Comparison of ENCODE assay signal across 23 cellular contexts in genomic region chr3:185880600-185880999, GRCh38. TPM values are rescaled to one million over a fixed set of nuclear protein-coding genes. Genes with fewer than 3 reads are reported as not detected.
A peak's percentile ranks its signal among the peaks of the same experiment; 100 is the strongest.
DNase-seq lines count a peak whose midpoint lies in the region; ATAC-seq, FAIRE-seq and TF ChIP-seq lines count a peak whose summit lies in the region.
"Had no signal": no experiment of that assay in that cellular context is flagged by ENCODE, and none has a peak within 500 bp of the region (broad histone marks: within the 10 kb centered on the region; RNA-seq: fewer than 3 reads in every experiment).

No MANE protein-coding gene starts in this region.

- H3K27ac ChIP-seq in GM23248 (no peak overlapping the region), K562 (ENCODE audit: extremely low read depth, low read depth, low read length) (no peak overlapping the region), foreskin keratinocyte (no peak overlapping the region)
- H3K27ac ChIP-seq: Peyer's patch, SJCRH30 had no signal

- TF ChIP-seq POLR2A in K562 (conservative IDR thresholded peaks at IDR 0.05): no peak

- no peaks in the 10 kb centered on the region for H3K9me3 ChIP-seq in GM23248 (ENCODE audit: low read depth)
- H3K9me3 ChIP-seq in K562 (replicated peaks; ENCODE audit: control insufficient read depth, insufficient read depth, low read depth, low read length): no peaks in the 10 kb centered on the region
- H3K9me3 ChIP-seq: Peyer's patch, SJCRH30 had no signal

- in situ Hi-C loops in GM23248 (cut with MboI) (no loop called here), K562 (cut with MboI) (no loop called here)

- H3K4me2 ChIP-seq in GM23248 (ENCODE audit: unreplicated experiment): no peak overlapping the region
- H3K4me2 ChIP-seq in K562 (ENCODE audit: insufficient read depth, low read length): no peak overlapping the region

- no peaks in the 10 kb centered on the region for H3K79me2 ChIP-seq in GM23248 (ENCODE audit: insufficient read depth)
- H3K79me2 ChIP-seq in K562 (ENCODE audit: control insufficient read depth, insufficient read depth, low read length): no peaks in the 10 kb centered on the region

- intact Hi-C loops in K562 (cut with micrococcal nuclease) (loop anchor here (5.0 kb wide), 1 partner anchor 102 kb away; no protein-coding TSS in a partner anchor), Calu3 (cut with micrococcal nuclease; ENCODE audit: unreplicated experiment) (no loop called here)

- no peak overlapping the region for H3K27ac Mint-ChIP-seq in Calu3 (ENCODE audit: unreplicated experiment)
- H3K27ac Mint-ChIP-seq: B cell, CD14-positive monocyte, IgD-negative memory B cell had no signal

- H3K36me3 ChIP-seq in GM23248 (ENCODE audit: low read depth) (no peaks in the 10 kb centered on the region), K562 (ENCODE audit: control insufficient read depth, insufficient read depth, low read length) (no peaks in the 10 kb centered on the region)
- H3K36me3 ChIP-seq: Peyer's patch, SJCRH30 had no signal

- no peaks in the 10 kb centered on the region for H3K9me1 ChIP-seq in K562 (ENCODE audit: control insufficient read depth, insufficient read depth, low read length)

- H3K9ac ChIP-seq in GM23248: no peak overlapping the region
- H3K9ac ChIP-seq in K562 (ENCODE audit: insufficient read depth in 1 of 2, low read depth in 2 of 2, low read length in 2 of 2): no peak overlapping the region

- H3K4me3 ChIP-seq in GM23248: no peak overlapping the region
- no peak overlapping the region for H3K4me3 ChIP-seq in K562
- H3K4me3 ChIP-seq: GM12878, Peyer's patch, SJCRH30 had no signal

- H3K9me3 Mint-ChIP-seq in Calu3 (ENCODE audit: low read depth, unreplicated experiment): no peaks in the 10 kb centered on the region
- H3K9me3 Mint-ChIP-seq: CD14-positive monocyte, IgD-negative memory B cell had no signal

- H3K27me3 ChIP-seq in GM23248 (replicated peaks; ENCODE audit: insufficient read depth) (no peaks in the 10 kb centered on the region), K562 (ENCODE audit: control insufficient read depth in 2 of 2, insufficient read depth in 2 of 2, low read length in 2 of 2) (no peaks in the 10 kb centered on the region; a peak in 1 of 5 replicates), foreskin keratinocyte (no peaks in the 10 kb centered on the region)
- H3K27me3 ChIP-seq: Peyer's patch, SJCRH30 had no signal

- peaks cover 12% of the 10 kb centered on the region for H3K4me1 Mint-ChIP-seq in Calu3 (ENCODE audit: low read depth, unreplicated experiment)
- H3K4me1 Mint-ChIP-seq: B cell had no signal

- TF ChIP-seq RAD21 in K562 (CRISPR knock-in tag; conservative IDR thresholded peaks at IDR 0.05 in 1 of 2, IDR thresholded peaks at IDR 0.05 in 1 of 2): no peak

- FAIRE-seq in K562 (lab: Jason Lieb, UNC): peak; percentile 55
- FAIRE-seq: A204.1, D721Med had no signal

- H3F3A ChIP-seq in GM23248 (ENCODE audit: insufficient read depth): no peaks in the 10 kb centered on the region

- TF ChIP-seq EP300 in K562 (IDR thresholded peaks at IDR 0.05; ENCODE audit: low read length): no peak

- H2AFZ ChIP-seq in GM23248 (no peak overlapping the region), K562 (ENCODE audit: low read depth, low read length) (no peak overlapping the region)

- H3K36me3 Mint-ChIP-seq in Calu3 (ENCODE audit: insufficient read depth, unreplicated experiment): no peaks in the 10 kb centered on the region
- H3K36me3 Mint-ChIP-seq: CD14-positive monocyte, IgD-negative memory B cell had no signal

- BruUV-seq in K562 (replicated peaks; lab: Mats Ljungman, UMichigan): no TSS peak
- no TSS peak for BruUV-seq in Calu3 (replicated peaks; lab: Mats Ljungman, UMichigan)

- ATAC-seq in K562 (no peak), foreskin keratinocyte (peak; percentile 49), GM21360 (IDR thresholded peaks at IDR 0.05; ENCODE audit: unreplicated experiment) (no peak)

- 84 to 85% methylated on average over 7 of the region's 7 CpGs for WGBS in GM23248 (ENCODE audit: low coverage in 1 of 2, low lambda C conversion rate in 2 of 2, missing lambda C conversion rate in 2 of 2), 2 experiments
- 52% methylated on average over 7 of the region's 7 CpGs for WGBS in K562 (ENCODE audit: insufficient coverage, low coverage, missing lambda C conversion rate)

- H3K4me1 ChIP-seq in GM23248 (ENCODE audit: insufficient read depth) (no peaks in the 10 kb centered on the region), K562 (replicated peaks in 1 of 2; ENCODE audit: control insufficient read depth in 2 of 2, insufficient read depth in 2 of 2, low read length in 2 of 2) (no peaks in the 10 kb centered on the region; a peak in 2 of 5 replicates), foreskin keratinocyte (no peaks in the 10 kb centered on the region)
- H3K4me1 ChIP-seq: Peyer's patch, SJCRH30 had no signal

- H4K20me1 ChIP-seq in GM23248 (ENCODE audit: insufficient read depth) (no peaks in the 10 kb centered on the region), K562 (replicated peaks; ENCODE audit: control insufficient read depth, insufficient read depth, low read length) (no peaks in the 10 kb centered on the region)

- POLR2A ChIA-PET in K562 (lab: Yijun Ruan, JAX): interaction anchor here (0.6 to 1.4 kb wide), 2 partner anchors 32 to 75 kb away, joined by 3 to 6 read pairs; no protein-coding TSS in a partner anchor

- no peak for TF ChIP-seq CTCF in K562 (IDR thresholded peaks at IDR 0.05 in 2 of 3, conservative IDR thresholded peaks at IDR 0.05 in 1 of 3; ENCODE audit: insufficient read depth in 2 of 3, low read depth in 1 of 3, low read length in 3 of 3)
- no peak for TF ChIP-seq CTCF in foreskin keratinocyte (conservative IDR thresholded peaks at IDR 0.05)
- TF ChIP-seq CTCF in Calu3 (IDR thresholded peaks at IDR 0.05; ENCODE audit: unreplicated experiment): no peak

- H3K4me3 Mint-ChIP-seq in Calu3 (ENCODE audit: low read depth, unreplicated experiment): no peak overlapping the region
- H3K4me3 Mint-ChIP-seq: B cell, CD14-positive monocyte, IgD-negative memory B cell had no signal

- H3K9me2 ChIP-seq in GM23248 (ENCODE audit: insufficient read depth): no peaks in the 10 kb centered on the region

- H3K27me3 Mint-ChIP-seq in Calu3 (ENCODE audit: unreplicated experiment): no peaks in the 10 kb centered on the region

- DNase-seq in GM23248 (peak; percentile 41), M059J (ENCODE audit: low read depth) (peak; percentile 34), K562 (ENCODE audit: extremely low read depth in 1 of 4, low spot score in 3 of 4) (no peak), foreskin keratinocyte (peak in 1 of 2 donors; percentile 17), Calu3 (no peak), occipital lobe (lab: John Stamatoyannopoulos, UW) (no peak), islet precursor cell (no peak)
- DNase-seq: GOT3, MM.1S, NCI-H1092, NCI-H2029 treated with DMSO at 0.1 percent for 48 hours, NCI-H345, NCI-H524, NCI-H774, Peyer's patch, SJCRH30 had no signal

- CTCF ChIA-PET in K562 (lab: Yijun Ruan, JAX; ENCODE audit: low intra/inter-chr PET ratio) (interaction anchor here (0.6 kb wide), 1 partner anchor 25 kb away, joined by 3 read pairs; no protein-coding TSS in a partner anchor), Calu3 (lab: Charles Lee) (no interaction called here)

RNA-seq across cellular contexts. Expression of gene IGF2BP2, which starts 55.8 kb away (rescaled TPM):
- 60.6 and 86.0 TPM in 2 replicates for total RNA-seq in GM23248 (2014; rRNA removed; shearing (Covaris generic))
- polyA plus RNA-seq in GM23248 (2016; fragmentation: Nextera tagmentation; extraction: Ambion mirVana) (62.5 and 64.2 TPM in 2 replicates), K562 (2011; rRNA removed) (3.4 and 5.2 TPM in 2 replicates), K562 (2014; fragmentation: Illumina TruSeq; extraction: Trizol) (50.0 and 58.5 TPM in 2 replicates), K562 (2014; fragmentation: Nextera tagmentation; extraction: Ambion mirVana) (1 to 10 TPM; 3.2 to 3.5 TPM), K562 (2014; rRNA removed) (21.1 and 27.7 TPM in 2 replicates), foreskin keratinocyte (43.6 and 53.1 TPM in 2 replicates)
- 59.1 and 72.0 TPM in 2 replicates for total RNA-seq in M059J (2014; rRNA removed; shearing (Covaris generic))
- total RNA-seq in K562 (2011; cell fraction: chromatin; rRNA removed; ENCODE audit: low replicate concordance): 69.6 and 146 TPM in 2 replicates
- 23.8 and 33.3 TPM in 2 replicates for total RNA-seq in K562 (2011; cell fraction: nucleolus; rRNA removed)
- total RNA-seq in K562 (2011; cell fraction: nucleoplasm; rRNA removed): 45.3 and 46.5 TPM in 2 replicates
- total RNA-seq in K562 (2014; rRNA removed) (39.4 and 39.8 TPM in 2 replicates), K562 (2014; rRNA removed; fragmentation: Illumina TruSeq; extraction: Trizol) (31.9 and 35.7 TPM in 2 replicates), K562 (2015; rRNA removed; fragmentation: Illumina TruSeq; extraction: Trizol) (30.5 and 32.3 TPM in 2 replicates), K562 (2021) (57.3 and 59.6 TPM in 2 replicates), foreskin keratinocyte (149 and 165 TPM in 2 replicates), Calu3 (2022) (150 and 156 TPM in 2 replicates), occipital lobe (27.0 TPM)
- polyA plus RNA-seq in K562 (2011; cell fraction: cytosol; rRNA removed): 0.95 and 2.9 TPM in 2 replicates
- polyA plus RNA-seq in K562 (2011; cell fraction: nucleus; rRNA removed): 11.1 and 17.4 TPM in 2 replicates
- polyA plus RNA-seq in K562 (2012): 32.3 and 35.2 TPM in 2 replicates
- 13.0 and 18.7 TPM in 2 replicates for polyA minus RNA-seq in K562 (2011; rRNA and poly(A)+ RNA removed)
- 9.4 and 13.0 TPM in 2 replicates for polyA minus RNA-seq in K562 (2011; cell fraction: cytosol; rRNA and poly(A)+ RNA removed)
- 17.1 and 20.3 TPM in 2 replicates for polyA minus RNA-seq in K562 (2011; cell fraction: nucleus; rRNA and poly(A)+ RNA removed)
- total RNA-seq: B cell had no signal
- polyA plus RNA-seq: IgD-negative memory B cell had no signal

RNA-seq across cellular contexts. Expression of gene TRA2B, which starts 57.2 kb away (rescaled TPM):
- 138 and 183 TPM in 2 replicates for total RNA-seq in GM23248 (2014; rRNA removed; shearing (Covaris generic))
- 111 and 112 TPM in 2 replicates for polyA plus RNA-seq in GM23248 (2016; fragmentation: Nextera tagmentation; extraction: Ambion mirVana)
- total RNA-seq in M059J (2014; rRNA removed; shearing (Covaris generic)): 268 and 348 TPM in 2 replicates
- total RNA-seq in K562 (2011; cell fraction: chromatin; rRNA removed; ENCODE audit: low replicate concordance): 267 and 677 TPM in 2 replicates
- 155 and 196 TPM in 2 replicates for total RNA-seq in K562 (2011; cell fraction: nucleolus; rRNA removed)
- 358 and 568 TPM in 2 replicates for total RNA-seq in K562 (2011; cell fraction: nucleoplasm; rRNA removed)
- total RNA-seq in K562 (2014; rRNA removed): 345 and 451 TPM in 2 replicates
- total RNA-seq in K562 (2014; rRNA removed; fragmentation: Illumina TruSeq; extraction: Trizol): 278 and 286 TPM in 2 replicates
- total RNA-seq in K562 (2015; rRNA removed; fragmentation: Illumina TruSeq; extraction: Trizol): 385 and 411 TPM in 2 replicates
- 244 and 254 TPM in 2 replicates for total RNA-seq in K562 (2021)
- polyA plus RNA-seq in K562 (2011; rRNA removed): 224 and 295 TPM in 2 replicates
- polyA plus RNA-seq in K562 (2011; cell fraction: cytosol; rRNA removed): 154 and 160 TPM in 2 replicates
- 311 and 318 TPM in 2 replicates for polyA plus RNA-seq in K562 (2011; cell fraction: nucleus; rRNA removed)
- polyA plus RNA-seq in K562 (2012): 166 and 283 TPM in 2 replicates
- polyA plus RNA-seq in K562 (2014; fragmentation: Illumina TruSeq; extraction: Trizol): 285 and 300 TPM in 2 replicates
- 100 to 1,000 TPM; 105 to 132 TPM for polyA plus RNA-seq in K562 (2014; fragmentation: Nextera tagmentation; extraction: Ambion mirVana)
- 260 and 286 TPM in 2 replicates for polyA plus RNA-seq in K562 (2014; rRNA removed)
- 355 and 364 TPM in 2 replicates for polyA minus RNA-seq in K562 (2011; rRNA and poly(A)+ RNA removed)
- polyA minus RNA-seq in K562 (2011; cell fraction: cytosol; rRNA and poly(A)+ RNA removed): 218 and 232 TPM in 2 replicates
- 402 and 570 TPM in 2 replicates for polyA minus RNA-seq in K562 (2011; cell fraction: nucleus; rRNA and poly(A)+ RNA removed)
- total RNA-seq in foreskin keratinocyte: 151 and 167 TPM in 2 replicates
- 137 and 160 TPM in 2 replicates for polyA plus RNA-seq in foreskin keratinocyte
- total RNA-seq in Calu3 (2022): 212 and 238 TPM in 2 replicates
- total RNA-seq in occipital lobe: 174 TPM

Comparison
In these comparisons a context has a peak if more than half of its experiments do, and no peak if none do; other contexts are left out.
1. DNase-seq: peak in GM23248 (single experiment) and M059J (single experiment); none in K562 (0 of 4), Calu3 (single experiment), occipital lobe (single experiment) and islet precursor cell (single experiment).